Comparison of ENCODE assay signal across 1 cellular context in the genomic region with DNA sequence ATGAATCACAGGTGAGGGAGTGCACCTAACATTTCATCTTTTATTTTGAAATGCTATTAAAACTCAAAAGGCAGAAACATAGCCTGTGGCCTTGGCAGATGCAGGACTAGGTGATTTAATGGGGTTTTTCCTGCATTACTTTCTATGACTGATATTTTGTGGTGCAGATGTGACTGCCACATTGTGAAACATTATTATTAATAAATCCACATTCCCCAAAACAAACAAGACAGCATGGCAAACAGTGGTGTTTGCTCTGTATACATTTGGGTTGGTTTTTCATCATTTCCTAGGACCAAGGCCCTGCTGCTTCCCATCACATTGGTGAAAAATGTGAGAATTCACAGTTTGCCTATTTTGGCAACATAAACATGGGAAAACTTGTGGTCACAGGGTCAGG.
TF ChIP-seq lines count a peak whose summit lies in the region.

No MANE protein-coding gene starts in this region.

TF ChIP-seq in A549, 52 proteins besides CTCF, POLR2A, EP300 and RAD21 (continued from another document):
- TF ChIP-seq, protein P1, sequence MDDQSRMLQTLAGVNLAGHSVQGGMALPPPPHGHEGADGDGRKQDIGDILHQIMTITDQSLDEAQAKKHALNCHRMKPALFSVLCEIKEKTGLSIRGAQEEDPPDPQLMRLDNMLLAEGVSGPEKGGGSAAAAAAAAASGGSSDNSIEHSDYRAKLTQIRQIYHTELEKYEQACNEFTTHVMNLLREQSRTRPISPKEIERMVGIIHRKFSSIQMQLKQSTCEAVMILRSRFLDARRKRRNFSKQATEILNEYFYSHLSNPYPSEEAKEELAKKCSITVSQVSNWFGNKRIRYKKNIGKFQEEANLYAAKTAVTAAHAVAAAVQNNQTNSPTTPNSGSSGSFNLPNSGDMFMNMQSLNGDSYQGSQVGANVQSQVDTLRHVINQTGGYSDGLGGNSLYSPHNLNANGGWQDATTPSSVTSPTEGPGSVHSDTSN (IDR thresholded peaks at IDR 0.05) = peak; percentile 76
- TF ChIP-seq NFE2L2 (conservative IDR thresholded peaks at IDR 0.05; ENCODE audit: low read length) = no peak
- TF ChIP-seq CBX2 (IDR thresholded peaks at IDR 0.05; ENCODE audit: borderline replicate concordance, low read depth) = no peak
- TF ChIP-seq TP53 (CRISPR knock-in tag; IDR thresholded peaks at IDR 0.05) = no peak
